Comparison of ENCODE assay signal across 14 cellular contexts in the genomic region with DNA sequence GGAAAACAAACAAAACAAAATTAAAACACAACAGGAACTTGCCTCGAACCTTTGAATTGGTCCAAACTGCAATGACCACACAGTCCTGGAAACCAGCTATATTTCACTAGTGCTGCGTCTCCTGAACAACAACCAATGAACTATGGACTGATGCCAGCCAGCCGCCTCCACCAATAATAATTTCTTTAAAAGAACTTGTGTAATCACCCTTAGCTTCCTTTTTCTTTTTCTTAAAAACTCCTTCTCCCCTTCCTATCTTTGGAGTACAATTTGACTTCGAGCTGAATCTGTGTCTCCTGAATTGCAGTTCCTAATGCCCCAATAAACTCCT. TPM values are rescaled to one million over a fixed set of nuclear protein-coding genes. Genes with fewer than 3 reads are reported as not detected.
DNase-seq lines count a peak whose midpoint lies in the region; ATAC-seq and TF ChIP-seq lines count a peak whose summit lies in the region.
"Had no signal": no experiment of that assay in that cellular context is flagged by ENCODE, and none has a peak within 500 bp of the region (broad histone marks: within the 10 kb centered on the region; RNA-seq: fewer than 3 reads in every experiment).

No MANE protein-coding gene starts in this region.

- H3K36me3 Mint-ChIP-seq in CD8-positive, alpha-beta memory T cell, result peaks cover 1 to 37% (median 6%) of the 10 kb centered on the region in 3 donors
- peaks cover 7% of the 10 kb centered on the region for H3K36me3 Mint-ChIP-seq in mesothelial cell of epicardium

- no peak for ATAC-seq in GM21619 (IDR thresholded peaks at IDR 0.05; ENCODE audit: unreplicated experiment)
- ATAC-seq: left lobe of liver had no signal

- H3K9me3 Mint-ChIP-seq in CD8-positive, alpha-beta memory T cell, result no peaks in the 10 kb centered on the region
- H3K9me3 Mint-ChIP-seq in mesothelial cell of epicardium, result no peaks in the 10 kb centered on the region

- peak overlapping the region; percentile 56 to 82 (median 71) for H3K4me3 Mint-ChIP-seq in CD8-positive, alpha-beta memory T cell
- H3K4me3 Mint-ChIP-seq in mesothelial cell of epicardium, result peak overlapping the region; percentile 50

- DNase-seq in CD1c-positive myeloid dendritic cell (ENCODE audit: extremely low spot score), result peak; percentile 44
- no peak for DNase-seq in CD8-positive, alpha-beta memory T cell
- DNase-seq in mesothelial cell of epicardium (ENCODE audit: low spot score in 2 of 2, unreplicated experiment in 2 of 2), result no peak
- no peak for DNase-seq in RWPE1 (ENCODE audit: low spot score)
- DNase-seq in HT-29 (ENCODE audit: low spot score), result no peak
- DNase-seq: amygdala, hypothalamus, NCI-H2081 treated with DMSO at 0.1 percent for 48 hours, small intestine, substantia nigra had no signal

- no peak overlapping the region for H3K27ac ChIP-seq in CD8-positive, alpha-beta memory T cell (ENCODE audit: low read depth, low read length)
- H3K27ac ChIP-seq in VCaP (peak overlapping the region; percentile 78), RWPE1 (no peak overlapping the region)
- H3K27ac ChIP-seq: C4-2B had no signal

- no peaks in the 10 kb centered on the region for H3K36me3 ChIP-seq in CD8-positive, alpha-beta memory T cell (ENCODE audit: insufficient read depth, low read length)

- CTCF ChIA-PET in CD8-positive, alpha-beta memory T cell (lab: Charles Lee), result interaction anchor here (0.9 to 1.4 kb wide), 3 partner anchors 21 to 68 kb away, joined by 3 to 4 read pairs (median 4); partner anchors contain the start of gene CFAP53
- CTCF ChIA-PET in RWPE1 (lab: Yijun Ruan, JAX), result interaction anchor here (0.7 kb wide), 1 partner anchor 1372 kb away, joined by 4 read pairs; no protein-coding TSS in a partner anchor

- no peaks in the 10 kb centered on the region for H3K27me3 ChIP-seq in CD8-positive, alpha-beta memory T cell (ENCODE audit: insufficient read depth, low read length, poor library complexity, severe bottlenecking)

- H3K27ac Mint-ChIP-seq in CD8-positive, alpha-beta memory T cell, result peak overlapping the region; percentile 53 to 90 (median 80)
- H3K27ac Mint-ChIP-seq in mesothelial cell of epicardium, result peak overlapping the region; percentile 65

- POLR2A ChIA-PET in CD8-positive, alpha-beta memory T cell (lab: Charles Lee), result interaction anchor here (0.8 kb wide), 1 partner anchor 9 kb away, joined by 4 read pairs; no protein-coding TSS in a partner anchor
- POLR2A ChIA-PET in RWPE1 (lab: Yijun Ruan, JAX; ENCODE audit: low non-redundant PET), result no interaction called here

- TF ChIP-seq CTCF in VCaP (conservative IDR thresholded peaks at IDR 0.05), result no peak
- TF ChIP-seq CTCF in mesothelial cell of epicardium (IDR thresholded peaks at IDR 0.05; ENCODE audit: unreplicated experiment), result no peak
- TF ChIP-seq CTCF in RWPE1 (conservative IDR thresholded peaks at IDR 0.05; ENCODE audit: low read depth), result no peak

- no peaks in the 10 kb centered on the region for H3K27me3 Mint-ChIP-seq in CD8-positive, alpha-beta memory T cell
- no peaks in the 10 kb centered on the region for H3K27me3 Mint-ChIP-seq in mesothelial cell of epicardium (ENCODE audit: low read depth)

- no peaks in the 10 kb centered on the region for H3K9me3 ChIP-seq in CD8-positive, alpha-beta memory T cell (ENCODE audit: low read length)

- H3K4me1 ChIP-seq in CD8-positive, alpha-beta memory T cell (ENCODE audit: insufficient read depth, low read length), result peaks cover 9% of the 10 kb centered on the region

- no peak overlapping the region for H3K4me3 ChIP-seq in CD8-positive, alpha-beta memory T cell (ENCODE audit: low read length)

- H3K4me1 Mint-ChIP-seq in CD8-positive, alpha-beta memory T cell, result peaks cover 21 to 31% (median 24%) of the 10 kb centered on the region in 3 donors
- peaks cover 16% of the 10 kb centered on the region for H3K4me1 Mint-ChIP-seq in mesothelial cell of epicardium

RNA-seq across cellular contexts. Expression of gene CXXC1, which starts 1.6 kb away (rescaled TPM):
- total RNA-seq in CD8-positive, alpha-beta memory T cell, result 100 to 1,000 TPM; 113 to 115 TPM
- 64.6 TPM for polyA plus RNA-seq in CD8-positive, alpha-beta memory T cell
- 77.3 to 81.3 TPM (median 80.2 TPM) in 3 replicates for total RNA-seq in mesothelial cell of epicardium
- 26.3 and 43.3 TPM in 2 replicates for total RNA-seq in HT-29 (2014; rRNA removed; shearing (Covaris generic))

RNA-seq across cellular contexts. Expression of gene MBD1, which starts 7.7 kb away (rescaled TPM):
- total RNA-seq in CD8-positive, alpha-beta memory T cell, result 10 to 100 TPM; 83.0 to 99.2 TPM
- polyA plus RNA-seq in CD8-positive, alpha-beta memory T cell, result 38.7 TPM
- 87.2 to 93.0 TPM (median 88.2 TPM) in 3 replicates for total RNA-seq in mesothelial cell of epicardium
- total RNA-seq in HT-29 (2014; rRNA removed; shearing (Covaris generic)), result 47.4 and 50.5 TPM in 2 replicates

RNA-seq across cellular contexts. Expression of gene CFAP53, which starts 22.8 kb away (rescaled TPM):
- total RNA-seq in CD8-positive, alpha-beta memory T cell, result under 1 TPM; 0.49 to 0.53 TPM
- polyA plus RNA-seq in CD8-positive, alpha-beta memory T cell, result not detected
- 0.44 to 0.70 TPM (median 0.65 TPM) in 3 replicates for total RNA-seq in mesothelial cell of epicardium
- not detected in 2 replicates for total RNA-seq in HT-29 (2014; rRNA removed; shearing (Covaris generic))
